ENCODE assay signal across 9 cellular contexts in genomic region chr22:24938741-24939341, GRCh38. TPM values are rescaled to one million over a fixed set of nuclear protein-coding genes. Genes with fewer than 3 reads are reported as not detected.
A peak's percentile ranks its signal among the peaks of the same experiment; 100 is the strongest.
DNase-seq lines count a peak whose midpoint lies in the region; ATAC-seq and TF ChIP-seq lines count a peak whose summit lies in the region.
"Had no signal": no experiment of that assay in that cellular context is flagged by ENCODE, and none has a peak within 500 bp of the region (broad histone marks: within the 10 kb centered on the region; RNA-seq: fewer than 3 reads in every experiment).

No MANE protein-coding gene starts in this region.

- no peak overlapping the region for H3K4me3 Mint-ChIP-seq in central memory CD8-positive, alpha-beta T cell
- H3K4me3 Mint-ChIP-seq: activated T-cell treated with anti-CD3 and anti-CD28 coated beads, Interleukin-2, amount 50 U/mL, for 4 hours had no signal

- no peaks in the 10 kb centered on the region for H3K4me1 Mint-ChIP-seq in central memory CD8-positive, alpha-beta T cell

- in situ Hi-C loops in KBM-7 (cut with MboI; ENCODE audit: low pct_unique_long_range_greater_than_20kb, low sequenced_read_pairs) = loop anchor here (25.0 kb wide), 1 partner anchor 98 kb away; no protein-coding TSS in a partner anchor

- H3K9me3 ChIP-seq in lung (ENCODE audit: control insufficient read depth in 2 of 2, insufficient read depth in 1 of 2, low read length in 1 of 2) = no peaks in the 10 kb centered on the region

- no peaks in the 10 kb centered on the region for H3K27me3 Mint-ChIP-seq in central memory CD8-positive, alpha-beta T cell

- H3K36me3 ChIP-seq in lung (ENCODE audit: control insufficient read depth in 2 of 2, insufficient read depth in 2 of 2, low read length in 2 of 2) = no peaks in the 10 kb centered on the region

- TF ChIP-seq CTCF in lung (IDR thresholded peaks at IDR 0.05; ENCODE audit: control extremely low read depth, extremely low read depth) = peak; percentile 41

- no peak overlapping the region for H3K4me3 ChIP-seq in lung

- no peak overlapping the region for H3K27ac ChIP-seq in lung (ENCODE audit: low read depth in 1 of 2, low read length in 1 of 2)

- WGBS in lung, 2 donors = 17 to 25% methylated on average over 11 of the region's 11 CpGs

- DNase-seq in NCI-H524 (lab: John Stamatoyannopoulos, UW) (peak; percentile 52 to 78), NCI-H524 treated with DMSO at 0.1 percent for 48 hours (lab: John Stamatoyannopoulos, UW) (no peak), KBM-7 (peak; percentile 57), RPMI7951 (ENCODE audit: low read depth) (peak; percentile 36), lung (ENCODE audit: low spot score) (no peak)
- peak in 1 of 2 donors; percentile 13 for DNase-seq in central memory CD8-positive, alpha-beta T cell (ENCODE audit: low spot score in 2 of 2)
- DNase-seq: activated T-cell treated with anti-CD3 and anti-CD28 coated beads, Interleukin-2, amount 50 U/mL, for 4 hours had no signal

- no peaks in the 10 kb centered on the region for H3K4me1 ChIP-seq in lung (ENCODE audit: control insufficient read depth in 2 of 2, insufficient read depth in 2 of 2, low read length in 2 of 2)

- peak; percentile 28 for ATAC-seq in central memory CD8-positive, alpha-beta T cell (replicated peaks; ENCODE audit: extremely low read depth, poor library complexity, severe bottlenecking)
- ATAC-seq in lung (ENCODE audit: insufficient read depth, low FRiP score) (no peak), HG03378 (IDR thresholded peaks at IDR 0.05; ENCODE audit: unreplicated experiment) (no peak), GM21576 (IDR thresholded peaks at IDR 0.05; ENCODE audit: unreplicated experiment) (no peak)

- H3K9me3 Mint-ChIP-seq in central memory CD8-positive, alpha-beta T cell = no peaks in the 10 kb centered on the region
- H3K9me3 Mint-ChIP-seq: activated T-cell treated with anti-CD3 and anti-CD28 coated beads, Interleukin-2, amount 50 U/mL, for 4 hours had no signal

- H3K27ac Mint-ChIP-seq in central memory CD8-positive, alpha-beta T cell (ENCODE audit: low read depth) = no peak overlapping the region

- H3K27me3 ChIP-seq in lung (ENCODE audit: control insufficient read depth, insufficient read depth) = no peaks in the 10 kb centered on the region

- peaks cover 4% of the 10 kb centered on the region for H3K36me3 Mint-ChIP-seq in central memory CD8-positive, alpha-beta T cell (ENCODE audit: insufficient read depth)

RNA-seq across cellular contexts. Expression of gene LHFPL7, which starts 7.7 kb away (rescaled TPM):
- not detected in 2 replicates for total RNA-seq in RPMI7951 (2014; rRNA removed; shearing (Covaris generic))
- total RNA-seq in lung = not detected
- polyA plus RNA-seq in lung = not detected
- total RNA-seq: activated T-cell treated with anti-CD3 and anti-CD28 coated beads, Interleukin-2, amount 50 U/mL, for 4 hours had no signal

RNA-seq across cellular contexts. Expression of gene KIAA1671, which starts 13.7 kb away (rescaled TPM):
- 7.7 and 8.7 TPM in 2 replicates for total RNA-seq in RPMI7951 (2014; rRNA removed; shearing (Covaris generic))
- 10 to 100 TPM; 38.1 to 44.6 TPM for total RNA-seq in lung
- 1 to 10 TPM; 7.6 to 10.0 TPM for polyA plus RNA-seq in lung

Comparison
In these comparisons a context has a peak if more than half of its experiments do, and no peak if none do; other contexts are left out.
1. DNase-seq: peak in NCI-H524 (2 of 2), KBM-7 (single experiment) and RPMI7951 (single experiment); none in NCI-H524 treated with DMSO at 0.1 percent for 48 hours (single experiment) and lung (single experiment).